ENCODE assay signal across 1 cellular context in the genomic region with DNA sequence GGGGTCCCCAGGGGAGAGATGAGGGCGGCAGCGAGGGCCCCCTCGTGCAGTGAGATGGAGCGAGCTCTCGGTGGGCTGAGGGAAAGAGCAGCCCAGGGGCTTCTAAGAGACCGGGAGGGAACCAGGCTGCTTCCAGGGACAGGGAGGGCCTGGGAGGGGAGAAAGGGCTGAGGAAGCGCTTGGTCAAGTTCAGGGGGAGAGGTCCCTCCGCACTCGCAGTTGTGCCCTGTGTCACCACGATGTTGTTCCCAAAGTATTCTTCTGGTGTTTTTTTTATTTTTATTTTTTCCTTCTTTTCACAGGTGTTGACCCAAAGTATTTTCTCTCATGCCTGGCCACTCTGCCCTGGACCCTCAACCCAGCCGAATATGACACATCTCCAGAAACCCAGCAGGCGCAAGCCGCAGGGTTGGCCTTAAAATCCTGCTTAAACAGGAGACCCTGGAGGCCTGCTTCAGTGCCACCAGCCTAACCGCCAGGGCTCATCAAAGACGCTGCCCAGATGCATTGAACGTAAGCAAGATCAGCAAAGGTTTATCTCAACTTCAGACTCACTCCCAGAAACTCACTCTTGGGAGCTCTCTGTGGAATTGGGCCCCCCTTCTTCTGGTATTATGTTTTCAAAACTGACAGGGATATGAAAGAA.
TF ChIP-seq lines count a peak whose summit lies in the region.

No MANE protein-coding gene starts in this region.

TF ChIP-seq in WTC11, 78 proteins besides CTCF, POLR2A, EP300 and RAD21 (continued from another document):
- TF ChIP-seq, protein P1, sequence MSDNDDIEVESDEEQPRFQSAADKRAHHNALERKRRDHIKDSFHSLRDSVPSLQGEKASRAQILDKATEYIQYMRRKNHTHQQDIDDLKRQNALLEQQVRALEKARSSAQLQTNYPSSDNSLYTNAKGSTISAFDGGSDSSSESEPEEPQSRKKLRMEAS (CRISPR knock-in tag; IDR thresholded peaks at IDR 0.05) = no peak
- TF ChIP-seq, protein P2, sequence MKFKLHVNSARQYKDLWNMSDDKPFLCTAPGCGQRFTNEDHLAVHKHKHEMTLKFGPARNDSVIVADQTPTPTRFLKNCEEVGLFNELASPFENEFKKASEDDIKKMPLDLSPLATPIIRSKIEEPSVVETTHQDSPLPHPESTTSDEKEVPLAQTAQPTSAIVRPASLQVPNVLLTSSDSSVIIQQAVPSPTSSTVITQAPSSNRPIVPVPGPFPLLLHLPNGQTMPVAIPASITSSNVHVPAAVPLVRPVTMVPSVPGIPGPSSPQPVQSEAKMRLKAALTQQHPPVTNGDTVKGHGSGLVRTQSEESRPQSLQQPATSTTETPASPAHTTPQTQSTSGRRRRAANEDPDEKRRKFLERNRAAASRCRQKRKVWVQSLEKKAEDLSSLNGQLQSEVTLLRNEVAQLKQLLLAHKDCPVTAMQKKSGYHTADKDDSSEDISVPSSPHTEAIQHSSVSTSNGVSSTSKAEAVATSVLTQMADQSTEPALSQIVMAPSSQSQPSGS (CRISPR knock-in tag; IDR thresholded peaks at IDR 0.05; ENCODE audit: borderline replicate concordance, low read depth) = no peak
- TF ChIP-seq, protein P3, sequence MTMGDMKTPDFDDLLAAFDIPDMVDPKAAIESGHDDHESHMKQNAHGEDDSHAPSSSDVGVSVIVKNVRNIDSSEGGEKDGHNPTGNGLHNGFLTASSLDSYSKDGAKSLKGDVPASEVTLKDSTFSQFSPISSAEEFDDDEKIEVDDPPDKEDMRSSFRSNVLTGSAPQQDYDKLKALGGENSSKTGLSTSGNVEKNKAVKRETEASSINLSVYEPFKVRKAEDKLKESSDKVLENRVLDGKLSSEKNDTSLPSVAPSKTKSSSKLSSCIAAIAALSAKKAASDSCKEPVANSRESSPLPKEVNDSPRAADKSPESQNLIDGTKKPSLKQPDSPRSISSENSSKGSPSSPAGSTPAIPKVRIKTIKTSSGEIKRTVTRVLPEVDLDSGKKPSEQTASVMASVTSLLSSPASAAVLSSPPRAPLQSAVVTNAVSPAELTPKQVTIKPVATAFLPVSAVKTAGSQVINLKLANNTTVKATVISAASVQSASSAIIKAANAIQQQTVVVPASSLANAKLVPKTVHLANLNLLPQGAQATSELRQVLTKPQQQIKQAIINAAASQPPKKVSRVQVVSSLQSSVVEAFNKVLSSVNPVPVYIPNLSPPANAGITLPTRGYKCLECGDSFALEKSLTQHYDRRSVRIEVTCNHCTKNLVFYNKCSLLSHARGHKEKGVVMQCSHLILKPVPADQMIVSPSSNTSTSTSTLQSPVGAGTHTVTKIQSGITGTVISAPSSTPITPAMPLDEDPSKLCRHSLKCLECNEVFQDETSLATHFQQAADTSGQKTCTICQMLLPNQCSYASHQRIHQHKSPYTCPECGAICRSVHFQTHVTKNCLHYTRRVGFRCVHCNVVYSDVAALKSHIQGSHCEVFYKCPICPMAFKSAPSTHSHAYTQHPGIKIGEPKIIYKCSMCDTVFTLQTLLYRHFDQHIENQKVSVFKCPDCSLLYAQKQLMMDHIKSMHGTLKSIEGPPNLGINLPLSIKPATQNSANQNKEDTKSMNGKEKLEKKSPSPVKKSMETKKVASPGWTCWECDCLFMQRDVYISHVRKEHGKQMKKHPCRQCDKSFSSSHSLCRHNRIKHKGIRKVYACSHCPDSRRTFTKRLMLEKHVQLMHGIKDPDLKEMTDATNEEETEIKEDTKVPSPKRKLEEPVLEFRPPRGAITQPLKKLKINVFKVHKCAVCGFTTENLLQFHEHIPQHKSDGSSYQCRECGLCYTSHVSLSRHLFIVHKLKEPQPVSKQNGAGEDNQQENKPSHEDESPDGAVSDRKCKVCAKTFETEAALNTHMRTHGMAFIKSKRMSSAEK (CRISPR knock-in tag; IDR thresholded peaks at IDR 0.05; ENCODE audit: borderline replicate concordance) = no peak
- TF ChIP-seq ZBTB21 (CRISPR knock-in tag; IDR thresholded peaks at IDR 0.05; ENCODE audit: borderline replicate concordance) (no peak), MXD4 (CRISPR knock-in tag; IDR thresholded peaks at IDR 0.05; ENCODE audit: borderline replicate concordance) (no peak), TCF7 (CRISPR knock-in tag; IDR thresholded peaks at IDR 0.05; ENCODE audit: low read depth) (no peak)
